Comparison of ENCODE assay signal across 10 cellular contexts in genomic region chr10:86934162-86934711, GRCh38. TPM values are rescaled to one million over a fixed set of nuclear protein-coding genes. Genes with fewer than 3 reads are reported as not detected.
DNase-seq lines count a peak whose midpoint lies in the region; ATAC-seq and TF ChIP-seq lines count a peak whose summit lies in the region.
"Not testable (repeated sequence)": the region's sequence is repeated elsewhere in the genome, so short reads cannot be mapped to it uniquely, and the experiment has no call there.
"Had no signal": no experiment of that assay in that cellular context is flagged by ENCODE, and none has a peak within 500 bp of the region (broad histone marks: within the 10 kb centered on the region; RNA-seq: fewer than 3 reads in every experiment).

No MANE protein-coding gene starts in this region.

- not testable (repeated sequence) for H3K23ac ChIP-seq in H9 (ENCODE audit: insufficient read length, low read depth, low read length)

- CTCF ChIA-PET in A673 (lab: Charles Lee); PC-3 (lab: Charles Lee): not testable (repeated sequence)

- not testable (repeated sequence) for TF ChIP-seq CTCF in A673 (conservative IDR thresholded peaks at IDR 0.05; ENCODE audit: low read depth, low read length); H9 (conservative IDR thresholded peaks at IDR 0.05); PC-3 (conservative IDR thresholded peaks at IDR 0.05; ENCODE audit: low read depth, low read length); endodermal cell (conservative IDR thresholded peaks at IDR 0.05); nephron (IDR thresholded peaks at IDR 0.05; ENCODE audit: unreplicated experiment in 3 of 3); type B pancreatic cell (conservative IDR thresholded peaks at IDR 0.05)

- H3K4me1 Mint-ChIP-seq in H9; activated CD4-positive, alpha-beta T cell treated with anti-CD3 and anti-CD28 coated beads, Interleukin-2, amount 10 ng/mL, durations not matched to agents 24 days and 14 days; endodermal cell; nephron; type B pancreatic cell (ENCODE audit: unreplicated experiment): not testable (repeated sequence)

- not testable (repeated sequence) for H4K5ac ChIP-seq in H9 (ENCODE audit: insufficient read length, low read depth, low read length)

- H3K18ac ChIP-seq in H9 (ENCODE audit: insufficient read length, low read depth, low read length) = not testable (repeated sequence)

- H3K4me3 ChIP-seq in A673 (ENCODE audit: low read depth, low read length, poor library complexity, severe bottlenecking); PC-3 (ENCODE audit: low read length); endodermal cell (ENCODE audit: low read length): not testable (repeated sequence)

- peak; percentile 31; the same call in 1 of the 2 replicates for ATAC-seq in PC-3

- H3K27me3 Mint-ChIP-seq in H9 (ENCODE audit: low read depth); activated CD4-positive, alpha-beta T cell treated with anti-CD3 and anti-CD28 coated beads, Interleukin-2, amount 10 ng/mL, durations not matched to agents 24 days and 14 days; endodermal cell (ENCODE audit: insufficient read depth); nephron (ENCODE audit: low read depth); type B pancreatic cell: not testable (repeated sequence)

- H3K4ac ChIP-seq in H9 (ENCODE audit: low read depth, low read length) = not testable (repeated sequence)

- H2AK5ac ChIP-seq in H9 (ENCODE audit: insufficient read length, low read length) = not testable (repeated sequence)

- H3K27me3 ChIP-seq in A673 (replicated peaks; ENCODE audit: insufficient read depth, low read depth, low read length, poor library complexity); H9 (ENCODE audit: insufficient read depth, low read length); PC-3 (ENCODE audit: low read length); endodermal cell (ENCODE audit: control insufficient read depth, insufficient read depth, low read length, poor library complexity, severe bottlenecking): not testable (repeated sequence)

- H3K36me3 Mint-ChIP-seq in H9 (ENCODE audit: insufficient read depth in 1 of 3, low read depth in 3 of 3) (peaks cover 9 to 37% (median 24%) of the 10 kb centered on the region in 3 experiments; a peak in 6 of 7 replicates), endodermal cell (ENCODE audit: low read depth) (peaks cover 26% of the 10 kb centered on the region), nephron (ENCODE audit: low read depth) (peaks cover 25% of the 10 kb centered on the region), type B pancreatic cell (peaks cover 13% of the 10 kb centered on the region)
- H3K36me3 Mint-ChIP-seq in activated CD4-positive, alpha-beta T cell treated with anti-CD3 and anti-CD28 coated beads, Interleukin-2, amount 10 ng/mL, durations not matched to agents 24 days and 14 days (ENCODE audit: low read depth) = not testable (repeated sequence)

- H2BK120ac ChIP-seq in H9 (ENCODE audit: low read depth, low read length, poor library complexity, severe bottlenecking) = not testable (repeated sequence)

- not testable (repeated sequence) for H2AFZ ChIP-seq in H9 (ENCODE audit: low read length); PC-3 (ENCODE audit: low read length)

- not testable (repeated sequence) for H2BK20ac ChIP-seq in H9 (ENCODE audit: low read depth, low read length, poor library complexity, severe bottlenecking)

- peak overlapping the region; percentile 7 for H3K27ac ChIP-seq in A673 (ENCODE audit: low read depth, low read length, poor library complexity, severe bottlenecking)
- not testable (repeated sequence) for H3K27ac ChIP-seq in H9 (ENCODE audit: insufficient read length, low read depth, low read length); PC-3 (ENCODE audit: low read length); endodermal cell (ENCODE audit: low read depth, low read length)

- H4K20me1 ChIP-seq in H9 (ENCODE audit: control insufficient read depth, insufficient read depth, insufficient read length); PC-3 (ENCODE audit: low read length): not testable (repeated sequence)

- not testable (repeated sequence) for H2BK5ac ChIP-seq in H9 (ENCODE audit: insufficient read length, low read length)

- H3K79me1 ChIP-seq in H9 (ENCODE audit: insufficient read depth, low read depth, low read length, poor library complexity, severe bottlenecking) = not testable (repeated sequence)

- not testable (repeated sequence) for H4K8ac ChIP-seq in H9 (replicated peaks; ENCODE audit: insufficient read length, low read depth, low read length)

- H2BK12ac ChIP-seq in H9 (ENCODE audit: insufficient read length, low read depth, low read length) = not testable (repeated sequence)

- POLR2A ChIA-PET in A673 (lab: Charles Lee; ENCODE audit: low non-redundant PET); PC-3 (lab: Charles Lee; ENCODE audit: unreplicated experiment): not testable (repeated sequence)

- H3K9me3 Mint-ChIP-seq in H9; activated CD4-positive, alpha-beta T cell treated with anti-CD3 and anti-CD28 coated beads, Interleukin-2, amount 10 ng/mL, durations not matched to agents 24 days and 14 days; endodermal cell; nephron; type B pancreatic cell: not testable (repeated sequence)

- intact Hi-C loops in A673 (cut with micrococcal nuclease; ENCODE audit: unreplicated experiment); PC-3 (cut with micrococcal nuclease); activated CD4-positive, alpha-beta T cell treated with anti-CD3 and anti-CD28 coated beads, Interleukin-2, amount 10 ng/mL, durations not matched to agents 24 days and 14 days (cut with micrococcal nuclease): not testable (repeated sequence)

- not testable (repeated sequence) for H3F3A ChIP-seq in PC-3 (ENCODE audit: low read length, unreplicated experiment)

- peaks cover 18% of the 10 kb centered on the region for H3K36me3 ChIP-seq in A673 (ENCODE audit: insufficient read depth, low read length, poor library complexity, severe bottlenecking)
- H3K36me3 ChIP-seq in PC-3 (ENCODE audit: low read depth, low read length) = not testable (repeated sequence)
- peaks cover 23% of the 10 kb centered on the region for H3K36me3 ChIP-seq in endodermal cell (ENCODE audit: control insufficient read depth, insufficient read depth, low read length)

- not testable (repeated sequence) for H3K79me2 ChIP-seq in H9 (ENCODE audit: insufficient read depth, low read length); PC-3 (ENCODE audit: low read length)

- not testable (repeated sequence) for H3K4me2 ChIP-seq in H9 (ENCODE audit: insufficient read depth, insufficient read length, low read length); PC-3 (ENCODE audit: low read length)

- not testable (repeated sequence) for H3K4me1 ChIP-seq in A673 (ENCODE audit: insufficient read depth, low read length, poor library complexity, severe bottlenecking); H9 (ENCODE audit: insufficient read depth, low read length); endodermal cell (ENCODE audit: control insufficient read depth, insufficient read depth, low read length)
- peaks cover 13% of the 10 kb centered on the region for H3K4me1 ChIP-seq in PC-3 (ENCODE audit: insufficient read depth, low read length)

- H4K91ac ChIP-seq in H9 (ENCODE audit: insufficient read length, low read depth, low read length) = not testable (repeated sequence)

- H3K27ac Mint-ChIP-seq in H9 (peak overlapping the region in 2 of 3 experiments; percentile 9 to 35; a peak in 2 of 7 replicates), nephron (peak overlapping the region; percentile 33 to 82 (median 63)), type B pancreatic cell (peak overlapping the region; percentile 9)
- not testable (repeated sequence) for H3K27ac Mint-ChIP-seq in activated CD4-positive, alpha-beta T cell treated with anti-CD3 and anti-CD28 coated beads, Interleukin-2, amount 10 ng/mL, durations not matched to agents 24 days and 14 days; endodermal cell

- not testable (repeated sequence) for H3K9ac ChIP-seq in H9 (ENCODE audit: extremely low read depth, insufficient read length, low read length); PC-3 (ENCODE audit: low read length); endodermal cell (ENCODE audit: extremely low read depth, low read length, poor library complexity, severe bottlenecking)

- H3K9me2 ChIP-seq in PC-3 (replicated peaks; ENCODE audit: low read length) = not testable (repeated sequence)

- not testable (repeated sequence) for DNase-seq in A673 (ENCODE audit: low spot score); H9; type B pancreatic cell (ENCODE audit: extremely low spot score, unreplicated experiment)
- DNase-seq in PC-3 = peak; percentile 23
- DNase-seq in activated CD4-positive, alpha-beta T cell treated with anti-CD3 and anti-CD28 coated beads, Interleukin-2, amount 10 ng/mL, durations not matched to agents 24 days and 14 days = peak; percentile 51
- peak; percentile 49 for DNase-seq in endodermal cell
- peak; percentile 34 for DNase-seq in kidney tubule cell (ENCODE audit: low spot score)

- BruUV-seq in A673 (replicated peaks; lab: Mats Ljungman, UMichigan); PC-3 (replicated peaks; lab: Mats Ljungman, UMichigan): not testable (repeated sequence)

- H3K23me2 ChIP-seq in H9 (ENCODE audit: insufficient read length, low read depth, low read length, poor library complexity, severe bottlenecking) = not testable (repeated sequence)

- H3T11ph ChIP-seq in H9 (ENCODE audit: low read length) = not testable (repeated sequence)

- not testable (repeated sequence) for H3K9me3 ChIP-seq in A673 (ENCODE audit: low read depth, low read length, poor library complexity, severe bottlenecking); H9 (ENCODE audit: control insufficient read depth, low read depth, low read length); PC-3 (ENCODE audit: low read length); endodermal cell (ENCODE audit: control insufficient read depth, low read length)

- H3K14ac ChIP-seq in H9 (ENCODE audit: insufficient read depth, low read length) = not testable (repeated sequence)

- H3K56ac ChIP-seq in H9 (ENCODE audit: insufficient read length, low read depth, low read length) = not testable (repeated sequence)

- H3K4me3 Mint-ChIP-seq in H9; activated CD4-positive, alpha-beta T cell treated with anti-CD3 and anti-CD28 coated beads, Interleukin-2, amount 10 ng/mL, durations not matched to agents 24 days and 14 days; endodermal cell; nephron; type B pancreatic cell: not testable (repeated sequence)

- H2BK15ac ChIP-seq in H9 (ENCODE audit: low read depth, low read length) = not testable (repeated sequence)

- no CpG with 5 or more reads among the region's 6 CpGs for WGBS in H9 (ENCODE audit: extremely low coverage, insufficient read length, low lambda C conversion rate)
- WGBS in endodermal cell (ENCODE audit: insufficient coverage in 1 of 2, insufficient read length in 1 of 2), 2 experiments = 91 to 95% methylated on average over 6 of the region's 6 CpGs

RNA-seq across cellular contexts. Expression of gene MMRN2, which starts 23.2 kb away (rescaled TPM):
- 0.09 TPM in 1 of 2 replicates, not detected in the other for total RNA-seq in A673 (2021)
- total RNA-seq in H9 (2021) = 1.0 and 1.4 TPM in 2 replicates
- 1.9 and 6.7 TPM in 2 replicates for total RNA-seq in PC-3 (2014; rRNA removed)
- not detected in 2 replicates for total RNA-seq in activated CD4-positive, alpha-beta T cell treated with anti-CD3 and anti-CD28 coated beads, Interleukin-2, amount 10 ng/mL, durations not matched to agents 24 days and 14 days
- 1 to 10 TPM in 1 of 2 donors, under 1 TPM in 1; 1.00 to 1.3 TPM for total RNA-seq in endodermal cell
- polyA plus RNA-seq in endodermal cell (2013, experiment 1 of 2) = 0.75 TPM
- polyA plus RNA-seq in endodermal cell (2013, experiment 2 of 2) = 0.58 TPM
- 4.0 and 5.5 TPM in 2 replicates for total RNA-seq in type B pancreatic cell (ENCODE audit: low replicate concordance)
- total RNA-seq: CD8-positive, alpha-beta memory T cell had no signal
- polyA plus RNA-seq: CD8-positive, alpha-beta memory T cell had no signal

RNA-seq across cellular contexts. Expression of gene SNCG, which starts 24.2 kb away (rescaled TPM):
- total RNA-seq in A673 (2021) (not detected in 2 replicates), H9 (2021) (4.9 and 5.5 TPM in 2 replicates), PC-3 (2014; rRNA removed) (0.86 and 2.7 TPM in 2 replicates), endodermal cell (1 to 10 TPM in 1 of 2 donors, under 1 TPM in 1; 0.60 to 2.7 TPM), type B pancreatic cell (ENCODE audit: low replicate concordance) (60.4 and 77.6 TPM in 2 replicates)
- total RNA-seq in activated CD4-positive, alpha-beta T cell treated with anti-CD3 and anti-CD28 coated beads, Interleukin-2, amount 10 ng/mL, durations not matched to agents 24 days and 14 days = 0.44 TPM in 1 of 2 replicates, not detected in the other
- polyA plus RNA-seq in endodermal cell (2013, experiment 1 of 2) = 14.7 TPM
- 11.6 TPM for polyA plus RNA-seq in endodermal cell (2013, experiment 2 of 2)
- total RNA-seq: CD8-positive, alpha-beta memory T cell had no signal
- polyA plus RNA-seq: CD8-positive, alpha-beta memory T cell had no signal

RNA-seq across cellular contexts. Expression of gene ADIRF, which starts 34.0 kb away (rescaled TPM):
- total RNA-seq in A673 (2021) (not detected in 2 replicates), H9 (2021) (not detected in 2 replicates), PC-3 (2014; rRNA removed) (252 and 259 TPM in 2 replicates), endodermal cell (under 1 TPM in 1 of 2 donors, not detected in 1; 0.53 TPM), type B pancreatic cell (ENCODE audit: low replicate concordance) (1.5 TPM in 1 of 2 replicates, not detected in the other)
- not detected in 2 replicates for total RNA-seq in activated CD4-positive, alpha-beta T cell treated with anti-CD3 and anti-CD28 coated beads, Interleukin-2, amount 10 ng/mL, durations not matched to agents 24 days and 14 days
- 0.50 TPM for polyA plus RNA-seq in endodermal cell (2013, experiment 1 of 2)
- 0.66 TPM for polyA plus RNA-seq in endodermal cell (2013, experiment 2 of 2)
- total RNA-seq: Caco-2; CD8-positive, alpha-beta memory T cell had no signal
- polyA plus RNA-seq: CD8-positive, alpha-beta memory T cell had no signal

Comparison
In these comparisons a context has a peak if more than half of its experiments do, and no peak if none do; other contexts are left out.
1. RNA of gene ADIRF, which starts 34.0 kb away (total RNA-seq): 252 to 259 TPM in PC-3; 0.53 TPM in endodermal cell, not detected in H9, not detected in A673, not detected in activated CD4-positive, alpha-beta T cell treated with anti-CD3 and anti-CD28 coated beads, Interleukin-2, amount 10 ng/mL, durations not matched to agents 24 days and 14 days and 1.5 TPM in type B pancreatic cell; every median in the first group is over 10 times any median in the second.